Comparison of ENCODE assay signal across 9 cellular contexts in genomic region chr11:72758690-72759389, GRCh38. TPM values are rescaled to one million over a fixed set of nuclear protein-coding genes. Genes with fewer than 3 reads are reported as not detected.
A peak's percentile ranks its signal among the peaks of the same experiment; 100 is the strongest.
DNase-seq lines count a peak whose midpoint lies in the region; ATAC-seq, FAIRE-seq and TF ChIP-seq lines count a peak whose summit lies in the region.
"Had no signal": no experiment of that assay in that cellular context is flagged by ENCODE, and none has a peak within 500 bp of the region (broad histone marks: within the 10 kb centered on the region; RNA-seq: fewer than 3 reads in every experiment).

No MANE protein-coding gene starts in this region.

- FAIRE-seq in D721Med (lab: Jason Lieb, UNC): no peak

- TF ChIP-seq CTCF in omental fat pad (IDR thresholded peaks at IDR 0.05): no peak
- TF ChIP-seq CTCF in D721Med (IDR thresholded peaks at IDR 0.05; ENCODE audit: insufficient read depth, missing control alignments): no peak

- DNase-seq in Daoy (ENCODE audit: low read depth) (peak; percentile 85), NCI-H446 treated with DMSO at 0.1 percent for 48 hours (lab: John Stamatoyannopoulos, UW) (peak; percentile 8), epidermal melanocyte (ENCODE audit: insufficient read length, low spot score) (peak; percentile 81), omental fat pad (ENCODE audit: low spot score) (no peak), AG20443 (ENCODE audit: low spot score) (no peak), dedifferentiated amniotic fluid mesenchymal stem cell (ENCODE audit: extremely low spot score) (no peak), D721Med (ENCODE audit: insufficient read length, low spot score) (no peak), cortex of kidney (lab: John Stamatoyannopoulos, UW) (no peak)
- DNase-seq: activated CD8-positive, alpha-beta memory T cell treated with anti-CD3 and anti-CD28 coated beads, Interleukin-2, amount 50 U/mL, for 4 hours had no signal

- peak; percentile 45 for ATAC-seq in omental fat pad (ENCODE audit: low FRiP score)

RNA-seq across cellular contexts. Expression of gene ARAP1, which starts 6.6 kb away (rescaled TPM):
- 52.9 and 55.7 TPM in 2 replicates for total RNA-seq in Daoy (2014; rRNA removed; shearing (Covaris generic))
- total RNA-seq in omental fat pad: 100 to 1,000 TPM; 112 to 204 (median 123) TPM

RNA-seq across cellular contexts. Expression of gene STARD10, which starts 35.0 kb away (rescaled TPM):
- 16.7 and 21.5 TPM in 2 replicates for total RNA-seq in Daoy (2014; rRNA removed; shearing (Covaris generic))
- total RNA-seq in omental fat pad: 10 to 100 TPM; 10.9 to 20.6 (median 15.4) TPM

RNA-seq across cellular contexts. Expression of gene ATG16L2, which starts 55.4 kb away (rescaled TPM):
- 1.3 and 2.3 TPM in 2 replicates for total RNA-seq in Daoy (2014; rRNA removed; shearing (Covaris generic))
- 10 to 100 TPM; 15.5 to 81.0 (median 26.7) TPM for total RNA-seq in omental fat pad

Comparison
In these comparisons a context has a peak if more than half of its experiments do, and no peak if none do; other contexts are left out.
1. DNase-seq: peak in Daoy (single experiment), NCI-H446 treated with DMSO at 0.1 percent for 48 hours (single experiment) and epidermal melanocyte (single experiment); none in omental fat pad (single experiment), AG20443 (single experiment), dedifferentiated amniotic fluid mesenchymal stem cell (single experiment), D721Med (single experiment) and cortex of kidney (single experiment).